Comparison of ENCODE assay signal across 22 cellular contexts in the genomic region with DNA sequence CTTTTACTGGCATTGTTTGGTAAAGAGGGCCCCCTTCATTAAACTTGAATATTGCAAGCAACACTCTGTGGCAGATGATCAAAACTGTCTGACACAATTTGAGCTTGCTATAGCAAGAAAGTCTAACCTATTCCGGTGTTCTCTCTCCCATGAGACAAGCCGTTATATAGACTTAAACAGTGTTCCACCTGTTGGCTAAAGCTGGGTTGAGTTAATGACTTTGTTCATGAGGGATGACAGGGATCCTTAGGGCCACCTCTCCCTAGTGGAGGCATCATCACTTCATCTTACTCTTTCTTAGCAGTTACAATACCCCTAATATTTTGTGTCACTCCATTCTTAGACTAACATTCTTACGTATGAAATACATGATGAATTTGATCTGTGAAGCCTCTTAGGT. TPM values are rescaled to one million over a fixed set of nuclear protein-coding genes. Genes with fewer than 3 reads are reported as not detected.
DNase-seq lines count a peak whose midpoint lies in the region; ATAC-seq, FAIRE-seq and TF ChIP-seq lines count a peak whose summit lies in the region.
"Had no signal": no experiment of that assay in that cellular context is flagged by ENCODE, and none has a peak within 500 bp of the region (broad histone marks: within the 10 kb centered on the region; RNA-seq: fewer than 3 reads in every experiment).

No MANE protein-coding gene starts in this region.

- H3F3A ChIP-seq in Loucy (ENCODE audit: low read depth), result no peaks in the 10 kb centered on the region; the same call in 1 of the 2 replicates

- H3K9ac ChIP-seq in Loucy (ENCODE audit: low read depth, low read length, poor library complexity, severe bottlenecking) (peak overlapping the region; percentile 99), GM12878 (ENCODE audit: control insufficient read depth, insufficient read depth, low read length) (no peak overlapping the region)
- H3K9ac ChIP-seq: parathyroid adenoma had no signal

- peaks cover 77% of the 10 kb centered on the region for H3K36me3 Mint-ChIP-seq in activated CD4-positive, alpha-beta T cell treated with anti-CD3 and anti-CD28 coated beads for 36 hours (ENCODE audit: low read depth)
- peaks cover 65% of the 10 kb centered on the region for H3K36me3 Mint-ChIP-seq in progenitor cell of endocrine pancreas (ENCODE audit: insufficient read depth)

- H3K27ac Mint-ChIP-seq in activated CD4-positive, alpha-beta T cell treated with anti-CD3 and anti-CD28 coated beads for 36 hours, result peak overlapping the region; percentile 64
- peak overlapping the region; percentile 45 for H3K27ac Mint-ChIP-seq in progenitor cell of endocrine pancreas

- peak overlapping the region; percentile 97 for H3K4me3 ChIP-seq in Loucy (ENCODE audit: low read length, poor library complexity, severe bottlenecking)
- no peak overlapping the region for H3K4me3 ChIP-seq in GM12878
- H3K4me3 ChIP-seq: left ventricle myocardium inferior had no signal

- peak; percentile 28; the same call in 1 of the 2 replicates for TF ChIP-seq POLR2A in GM12878 (IDR thresholded peaks at IDR 0.05; ENCODE audit: low read depth, low read length)

- TF ChIP-seq EP300 in GM12878 (IDR thresholded peaks at IDR 0.05; ENCODE audit: borderline replicate concordance in 1 of 2, control insufficient read depth in 1 of 2, low read depth in 2 of 2, low read length in 2 of 2), result no peak

- SMC1A ChIA-PET in GM12878 (lab: Charles Lee; ENCODE audit: uncharacterized antibody, unreplicated experiment), result no interaction called here

- H4K20me1 ChIP-seq in Loucy (ENCODE audit: insufficient read depth, low read length, poor library complexity, severe bottlenecking) (peaks cover 76% of the 10 kb centered on the region), GM12878 (ENCODE audit: control insufficient read depth, insufficient read depth) (peaks cover 16% of the 10 kb centered on the region)

- no peaks in the 10 kb centered on the region for H3K9me3 Mint-ChIP-seq in activated CD4-positive, alpha-beta T cell treated with anti-CD3 and anti-CD28 coated beads for 36 hours (ENCODE audit: low read depth)
- no peaks in the 10 kb centered on the region for H3K9me3 Mint-ChIP-seq in progenitor cell of endocrine pancreas (ENCODE audit: low read depth)

- H3K27me3 ChIP-seq in Loucy (ENCODE audit: insufficient read depth, low read length, poor library complexity, severe bottlenecking), result peaks cover 8% of the 10 kb centered on the region
- no peaks in the 10 kb centered on the region for H3K27me3 ChIP-seq in GM12878 (replicated peaks in 1 of 2; ENCODE audit: control insufficient read depth in 2 of 2, insufficient read depth in 2 of 2, low read length in 1 of 2)
- H3K27me3 ChIP-seq: BE2C had no signal

- RAD21 ChIA-PET in GM12878 (lab: Charles Lee; ENCODE audit: unreplicated experiment), result interaction anchor here (0.6 kb wide), 1 partner anchor 281 kb away, joined by 3 read pairs; no protein-coding TSS in a partner anchor

- peaks cover 47% of the 10 kb centered on the region for H3K4me1 Mint-ChIP-seq in activated CD4-positive, alpha-beta T cell treated with anti-CD3 and anti-CD28 coated beads for 36 hours
- peaks cover 27% of the 10 kb centered on the region for H3K4me1 Mint-ChIP-seq in progenitor cell of endocrine pancreas (ENCODE audit: low read depth)

- no peak for ATAC-seq in activated CD4-positive, alpha-beta T cell treated with anti-CD3 and anti-CD28 coated beads for 36 hours
- ATAC-seq in GM12878, result no peak

- H3K27ac ChIP-seq in GM12878 (ENCODE audit: control insufficient read depth, insufficient read depth), result no peak overlapping the region
- H3K27ac ChIP-seq: left ventricle myocardium inferior, parathyroid adenoma had no signal

- H3K4me1 ChIP-seq in Loucy (ENCODE audit: insufficient read depth, low read length, poor library complexity, severe bottlenecking) (peaks cover 55% of the 10 kb centered on the region), GM12878 (ENCODE audit: control insufficient read depth, insufficient read depth, low read length) (peaks cover 6% of the 10 kb centered on the region; the same call in 1 of the 2 replicates)
- H3K4me1 ChIP-seq: BE2C had no signal

- H3K36me3 ChIP-seq in Loucy (ENCODE audit: insufficient read depth, low read length) (peaks cover 76% of the 10 kb centered on the region), GM12878 (ENCODE audit: control insufficient read depth in 2 of 2, insufficient read depth in 2 of 2, low read length in 1 of 2) (peaks cover 18 to 63% of the 10 kb centered on the region in 2 experiments)

- POLR2A ChIA-PET in activated CD4-positive, alpha-beta T cell treated with anti-CD3 and anti-CD28 coated beads for 36 hours (lab: Charles Lee), result interaction anchor here (1.1 kb wide), 2 partner anchors 10 to 45 kb away, joined by 3 read pairs; no protein-coding TSS in a partner anchor
- POLR2A ChIA-PET in GM12878 (lab: Charles Lee), result interaction anchor here (1.0 kb wide), 1 partner anchor 20 kb away, joined by 5 read pairs; no protein-coding TSS in a partner anchor

- no peaks in the 10 kb centered on the region for H3K9me2 ChIP-seq in Loucy (replicated peaks; ENCODE audit: low read depth, low read length)

- 57% methylated on average over 3 of the region's 3 CpGs for WGBS in GM12878 (ENCODE audit: insufficient coverage, insufficient replicate concordance, low lambda C conversion rate, missing lambda C conversion rate)

- no peak for DNase-seq in activated CD4-positive, alpha-beta T cell treated with anti-CD3 and anti-CD28 coated beads for 36 hours
- DNase-seq in activated CD4-positive, alpha-beta T cell treated with anti-CD3 and anti-CD28 coated beads for 4 hours, result no peak
- DNase-seq in GM12878 (ENCODE audit: low read depth, low spot score) (no peak), progenitor cell of endocrine pancreas (ENCODE audit: low spot score, unreplicated experiment) (no peak), GM19239 (ENCODE audit: insufficient read length, low spot score) (no peak), cerebellar cortex (ENCODE audit: low spot score) (no peak), nucleus accumbens (lab: John Stamatoyannopoulos, UW) (no peak)
- DNase-seq: 8988T; activated CD4-positive, alpha-beta T cell treated with anti-CD3 and anti-CD28 coated beads for 48 hours; activated T-cell treated with anti-CD3 and anti-CD28 coated beads for 4 hours; BE2C; central memory CD4-positive, alpha-beta T cell; DMS153; effector memory CD4-positive, alpha-beta T cell; left ventricle myocardium inferior; NCI-H1417 treated with DMSO at 0.1 percent for 48 hours; NCI-H2171 treated with DMSO at 0.1 percent for 48 hours; NCI-H82; T1000 had no signal

- no TSS peak for BruUV-seq in GM12878 (replicated peaks; lab: Mats Ljungman, UMichigan)

- CTCF ChIA-PET in activated CD4-positive, alpha-beta T cell treated with anti-CD3 and anti-CD28 coated beads for 36 hours (lab: Charles Lee), result interaction anchor here (0.6 to 1.8 kb wide), 3 partner anchors 9 to 32 kb away, joined by 3 to 4 read pairs (median 3); no protein-coding TSS in a partner anchor
- CTCF ChIA-PET in GM12878 (lab: Yijun Ruan, JAX), result interaction anchor here (1.0 kb wide), 1 partner anchor 12 kb away, joined by 3 read pairs; no protein-coding TSS in a partner anchor

- TF ChIP-seq CTCF in Loucy (conservative IDR thresholded peaks at IDR 0.05; ENCODE audit: low read length) (peak; percentile 33; the same call in 1 of the 2 replicates), GM12878 (IDR thresholded peaks at IDR 0.05 in 2 of 3, conservative IDR thresholded peaks at IDR 0.05 in 1 of 3; ENCODE audit: control insufficient read depth in 2 of 3, extremely low read depth in 1 of 3, insufficient read depth in 1 of 3, low read depth in 3 of 3, low read length in 3 of 3) (no peak), progenitor cell of endocrine pancreas (IDR thresholded peaks at IDR 0.05; ENCODE audit: unreplicated experiment) (no peak)

- intact Hi-C loops in activated CD4-positive, alpha-beta T cell treated with anti-CD3 and anti-CD28 coated beads for 36 hours (cut with DNase I, micrococcal nuclease), result loop anchor here in 1 of 2 experiments (10.0 kb wide), 1 partner anchor 1573 kb away; a partner anchor contains a TSS
- intact Hi-C loops in GM12878 (cut with micrococcal nuclease; ENCODE audit: unreplicated experiment), result no loop called here

- peak overlapping the region; percentile 99 for H3K4me2 ChIP-seq in Loucy (ENCODE audit: low read depth, low read length, poor library complexity, severe bottlenecking)
- H3K4me2 ChIP-seq in GM12878 (ENCODE audit: control insufficient read depth, insufficient read depth), result no peak overlapping the region; the same call in 1 of the 2 replicates

- H2AFZ ChIP-seq in Loucy (ENCODE audit: low read length), result no peak overlapping the region
- no peak overlapping the region for H2AFZ ChIP-seq in GM12878 (ENCODE audit: control insufficient read depth, low read depth, low read length)
- H2AFZ ChIP-seq: parathyroid adenoma had no signal

- FAIRE-seq in GM12878 (lab: Jason Lieb, UNC) (no peak), GM19239 (lab: Jason Lieb, UNC) (no peak)
- FAIRE-seq: H54 had no signal

- H3K79me2 ChIP-seq in Loucy (ENCODE audit: insufficient read depth, low read length), result peaks cover 84% of the 10 kb centered on the region
- peaks cover 49% of the 10 kb centered on the region for H3K79me2 ChIP-seq in GM12878 (ENCODE audit: control insufficient read depth, insufficient read depth, low read length)

- no peaks in the 10 kb centered on the region for H3K27me3 Mint-ChIP-seq in activated CD4-positive, alpha-beta T cell treated with anti-CD3 and anti-CD28 coated beads for 36 hours
- H3K27me3 Mint-ChIP-seq in progenitor cell of endocrine pancreas, result no peaks in the 10 kb centered on the region

- in situ Hi-C loops in GM12878 (cut with MboI), result no loop called here

- H3K9me3 ChIP-seq in Loucy (ENCODE audit: insufficient read depth, low read depth, low read length) (no peaks in the 10 kb centered on the region), GM12878 (replicated peaks; ENCODE audit: control insufficient read depth, insufficient read depth, low read length) (no peaks in the 10 kb centered on the region)
- H3K9me3 ChIP-seq: BE2C, left ventricle myocardium inferior had no signal

- TF ChIP-seq RAD21 in GM12878 (IDR thresholded peaks at IDR 0.05; ENCODE audit: insufficient read depth, low read depth, low read length), result no peak

- H3K4me3 Mint-ChIP-seq in activated CD4-positive, alpha-beta T cell treated with anti-CD3 and anti-CD28 coated beads for 36 hours, result no peak overlapping the region
- H3K4me3 Mint-ChIP-seq in progenitor cell of endocrine pancreas (ENCODE audit: low read depth), result no peak overlapping the region

RNA-seq across cellular contexts. Expression of a gene that starts 3.8 kb away (rescaled TPM):
- total RNA-seq in activated CD4-positive, alpha-beta T cell treated with anti-CD3 and anti-CD28 coated beads for 36 hours, result 100 to 1,000 TPM; 222 to 234 TPM
- 250 and 254 TPM in 2 replicates for total RNA-seq in GM12878 (2013; cell fraction: nucleolus; rRNA removed)
- 68.6 and 75.6 TPM in 2 replicates for total RNA-seq in GM12878 (2014; rRNA removed)
- total RNA-seq in GM12878 (2014; rRNA removed; fragmentation: Illumina TruSeq; extraction: Trizol), result 84.1 and 92.7 TPM in 2 replicates
- 156 and 166 TPM in 2 replicates for total RNA-seq in GM12878 (2021)
- polyA plus RNA-seq in GM12878 (2011; ENCODE audit: low read depth), result 78.4 TPM
- 268 and 275 TPM in 2 replicates for polyA plus RNA-seq in GM12878 (2011; rRNA removed)
- 141 and 164 TPM in 2 replicates for polyA plus RNA-seq in GM12878 (2011; cell fraction: cytosol; rRNA removed)
- polyA plus RNA-seq in GM12878 (2011; cell fraction: nucleus; rRNA removed), result 181 and 255 TPM in 2 replicates
- 118 and 152 TPM in 2 replicates for polyA plus RNA-seq in GM12878 (2012)
- polyA plus RNA-seq in GM12878 (2014; fragmentation: Illumina TruSeq; extraction: Trizol), result 137 and 204 TPM in 2 replicates
- polyA plus RNA-seq in GM12878 (2014; fragmentation: Nextera tagmentation; extraction: Ambion mirVana), result 10 to 100 TPM; 51.2 to 80.9 TPM
- 83.2 and 89.1 TPM in 2 replicates for polyA plus RNA-seq in GM12878 (2014; rRNA removed)
- 100 to 1,000 TPM; 312 to 360 TPM for polyA plus RNA-seq in GM12878 (2016; fragmentation: Nextera tagmentation; extraction: Ambion mirVana)
- 123 and 221 TPM in 2 replicates for polyA minus RNA-seq in GM12878 (2011; rRNA and poly(A)+ RNA removed)
- 54.0 and 67.9 TPM in 2 replicates for polyA minus RNA-seq in GM12878 (2011; cell fraction: cytosol; rRNA and poly(A)+ RNA removed)
- 134 and 194 TPM in 2 replicates for polyA minus RNA-seq in GM12878 (2011; cell fraction: nucleus; rRNA and poly(A)+ RNA removed)
- total RNA-seq in progenitor cell of endocrine pancreas, result 362 and 384 TPM in 2 replicates

RNA-seq across cellular contexts. Expression of a gene that starts 47.4 kb away (rescaled TPM):
- total RNA-seq in activated CD4-positive, alpha-beta T cell treated with anti-CD3 and anti-CD28 coated beads for 36 hours, result 10 to 100 TPM; 57.3 to 64.9 TPM
- 225 and 244 TPM in 2 replicates for total RNA-seq in GM12878 (2013; cell fraction: nucleolus; rRNA removed)
- total RNA-seq in GM12878 (2014; rRNA removed) (39.6 and 43.3 TPM in 2 replicates), GM12878 (2014; rRNA removed; fragmentation: Illumina TruSeq; extraction: Trizol) (48.0 and 48.3 TPM in 2 replicates), GM12878 (2021) (51.9 and 59.3 TPM in 2 replicates), progenitor cell of endocrine pancreas (125 and 138 TPM in 2 replicates)
- polyA plus RNA-seq in GM12878 (2011; ENCODE audit: low read depth), result 36.8 TPM
- polyA plus RNA-seq in GM12878 (2011; rRNA removed) (75.1 and 85.6 TPM in 2 replicates), GM12878 (2014; fragmentation: Illumina TruSeq; extraction: Trizol) (50.7 and 52.0 TPM in 2 replicates), GM12878 (2014; fragmentation: Nextera tagmentation; extraction: Ambion mirVana) (10 to 100 TPM; 10.7 to 19.8 TPM), GM12878 (2014; rRNA removed) (43.2 and 49.9 TPM in 2 replicates), GM12878 (2016; fragmentation: Nextera tagmentation; extraction: Ambion mirVana) (10 to 100 TPM; 28.6 to 31.0 TPM)
- 40.5 and 46.1 TPM in 2 replicates for polyA plus RNA-seq in GM12878 (2011; cell fraction: cytosol; rRNA removed)
- polyA plus RNA-seq in GM12878 (2011; cell fraction: nucleus; rRNA removed), result 90.2 and 95.2 TPM in 2 replicates
- polyA plus RNA-seq in GM12878 (2012), result 39.8 and 47.5 TPM in 2 replicates
- polyA minus RNA-seq in GM12878 (2011; rRNA and poly(A)+ RNA removed), result 73.2 and 80.4 TPM in 2 replicates
- polyA minus RNA-seq in GM12878 (2011; cell fraction: cytosol; rRNA and poly(A)+ RNA removed), result 15.8 and 21.0 TPM in 2 replicates
- 63.7 and 92.2 TPM in 2 replicates for polyA minus RNA-seq in GM12878 (2011; cell fraction: nucleus; rRNA and poly(A)+ RNA removed)
